ENCODE assay signal across 8 cellular contexts in genomic region chr19:10259162-10259905, GRCh38. TPM values are rescaled to one million over a fixed set of nuclear protein-coding genes. Genes with fewer than 3 reads are reported as not detected.
DNase-seq lines count a peak whose midpoint lies in the region; ATAC-seq and TF ChIP-seq lines count a peak whose summit lies in the region.

No MANE protein-coding gene starts in this region.

- peaks cover 0 to 13% (median 2%) of the 10 kb centered on the region in 4 donors for H3K4me1 ChIP-seq in right lobe of liver

- TF ChIP-seq CTCF in AG04450 (IDR thresholded peaks at IDR 0.05; ENCODE audit: low read depth, low read length), result peak; percentile 77
- TF ChIP-seq CTCF in coronary artery (IDR thresholded peaks at IDR 0.05), result peak; percentile 50
- TF ChIP-seq CTCF in right lobe of liver (IDR thresholded peaks at IDR 0.05), result peak; percentile 48 to 70 (median 68)

- CTCF ChIA-PET in AG04450 (lab: Charles Lee), result interaction anchor here (0.6 to 6.6 kb wide), 43 partner anchors 9 to 168 kb away, joined by 3 to 188 read pairs (median 4); partner anchors contain the start of genes CDC37, DNMT1, ICAM1 and ICAM5

- no peaks in the 10 kb centered on the region for H3K27me3 ChIP-seq in AG04450 (ENCODE audit: control insufficient read depth, insufficient read depth, low read length)
- H3K27me3 ChIP-seq in H7 (ENCODE audit: control insufficient read depth, insufficient read depth, low read length), result no peaks in the 10 kb centered on the region
- no peaks in the 10 kb centered on the region for H3K27me3 ChIP-seq in right lobe of liver

- 28% methylated on average over 5 of the region's 32 CpGs for WGBS in right lobe of liver (ENCODE audit: insufficient coverage, low coverage, low lambda C conversion rate, missing lambda C conversion rate)

- H3K4me3 ChIP-seq in AG04450 (ENCODE audit: low read depth, low read length), result no peak overlapping the region
- H3K4me3 ChIP-seq in H7 (ENCODE audit: insufficient read depth, low read depth, low read length), result no peak overlapping the region
- H3K4me3 ChIP-seq in coronary artery, result no peak overlapping the region
- H3K4me3 ChIP-seq in right lobe of liver, result no peak overlapping the region

- DNase-seq in AG04450 (ENCODE audit: low read depth, low spot score), result peak; percentile 53
- DNase-seq in H7, result peak; percentile 93
- DNase-seq in NCI-H524 (lab: John Stamatoyannopoulos, UW), result peak; percentile 80 to 85
- peak; percentile 98 for DNase-seq in activated CD4-positive, alpha-beta T cell treated with anti-CD3 and anti-CD28 coated beads for 48 hours
- DNase-seq in coronary artery (ENCODE audit: low spot score), result no peak
- DNase-seq in right lobe of liver, result peak; percentile 76 to 83 (median 81)
- peak; percentile 73 to 89 (median 84) for DNase-seq in stimulated activated CD4-positive, alpha-beta T cell treated with anti-CD3 and anti-CD28 coated beads, TNF-alpha, amount 100 ng/mL, for 4 hours (ENCODE audit: low read depth in 3 of 3)

- no peak for TF ChIP-seq POLR2A in right lobe of liver (IDR thresholded peaks at IDR 0.05)

- peaks cover 22% of the 10 kb centered on the region for H3K36me3 ChIP-seq in H7 (replicated peaks; ENCODE audit: control insufficient read depth, insufficient read depth, low read length)
- peaks cover 0 to 30% (median 15%) of the 10 kb centered on the region in 4 donors for H3K36me3 ChIP-seq in right lobe of liver

- H3K27ac ChIP-seq in AG04450 (ENCODE audit: low read depth, low read length) (no peak overlapping the region), coronary artery (no peak overlapping the region), right lobe of liver (no peak overlapping the region)

- intact Hi-C loops in right lobe of liver (cut with DNase I), result loop anchor here (5.0 to 10.0 kb wide), 2 partner anchors 75 to 133 kb away; no protein-coding TSS in a partner anchor

- ATAC-seq in right lobe of liver, result peak; percentile 58 to 74 (median 67)
- no peak for ATAC-seq in HG03139 (IDR thresholded peaks at IDR 0.05; ENCODE audit: unreplicated experiment)

- POLR2A ChIA-PET in AG04450 (lab: Yijun Ruan, JAX), result interaction anchor here (0.6 to 2.0 kb wide), 11 partner anchors 12 to 169 kb away, joined by 3 to 18 read pairs (median 4); partner anchors contain the start of genes CDC37, ICAM1, RAVER1 and S1PR2

- H3K9me3 ChIP-seq in AG04450 (ENCODE audit: control insufficient read depth, insufficient read depth, low read length) (peaks cover 4% of the 10 kb centered on the region; the same call in 1 of the 2 replicates), right lobe of liver (no peaks in the 10 kb centered on the region)

RNA-seq across cellular contexts. Expression of gene MRPL4, which starts 7.3 kb away (rescaled TPM):
- 28.5 and 41.4 TPM in 2 replicates for polyA plus RNA-seq in AG04450 (2011; rRNA removed)
- 14.1 and 20.6 TPM in 2 replicates for polyA minus RNA-seq in AG04450 (2011; rRNA and poly(A)+ RNA removed)
- 148 and 174 TPM in 2 replicates for total RNA-seq in H7 (2014; rRNA removed; shearing (Covaris generic))
- total RNA-seq in right lobe of liver, result 100 to 1,000 TPM in 1 of 6 experiments, 10 to 100 TPM in 5; 33.7 to 109 (median 38.2) TPM

RNA-seq across cellular contexts. Expression of gene ICAM1, which starts 11.6 kb away (rescaled TPM):
- 40.4 and 57.0 TPM in 2 replicates for polyA plus RNA-seq in AG04450 (2011; rRNA removed)
- polyA minus RNA-seq in AG04450 (2011; rRNA and poly(A)+ RNA removed), result 35.9 and 50.3 TPM in 2 replicates
- 2.8 and 6.1 TPM in 2 replicates for total RNA-seq in H7 (2014; rRNA removed; shearing (Covaris generic))
- total RNA-seq in right lobe of liver, result 100 to 1,000 TPM in 1 of 6 experiments, 10 to 100 TPM in 4, 1 to 10 TPM in 1; 4.6 to 186 (median 38.5) TPM

RNA-seq across cellular contexts. Expression of gene ICAM4, which starts 27.4 kb away (rescaled TPM):
- 2.5 and 3.3 TPM in 2 replicates for polyA plus RNA-seq in AG04450 (2011; rRNA removed)
- 0.61 and 1.6 TPM in 2 replicates for polyA minus RNA-seq in AG04450 (2011; rRNA and poly(A)+ RNA removed)
- 1.7 and 2.4 TPM in 2 replicates for total RNA-seq in H7 (2014; rRNA removed; shearing (Covaris generic))
- 1 to 10 TPM in 1 of 6 experiments, under 1 TPM in 2, not detected in 3; 0.62 to 1.6 (median 0.80) TPM for total RNA-seq in right lobe of liver

RNA-seq across cellular contexts. Expression of gene S1PR2, which starts 28.2 kb away (rescaled TPM):
- 19.7 and 25.1 TPM in 2 replicates for polyA plus RNA-seq in AG04450 (2011; rRNA removed)
- 78.7 and 106 TPM in 2 replicates for polyA minus RNA-seq in AG04450 (2011; rRNA and poly(A)+ RNA removed)
- total RNA-seq in H7 (2014; rRNA removed; shearing (Covaris generic)), result 7.4 and 8.9 TPM in 2 replicates
- 1 to 10 TPM; 1.7 to 6.6 (median 4.1) TPM for total RNA-seq in right lobe of liver

RNA-seq across cellular contexts. Expression of gene ICAM5, which starts 30.4 kb away (rescaled TPM):
- 3.8 and 5.3 TPM in 2 replicates for polyA plus RNA-seq in AG04450 (2011; rRNA removed)
- polyA minus RNA-seq in AG04450 (2011; rRNA and poly(A)+ RNA removed), result 1.0 and 1.1 TPM in 2 replicates
- 0.83 and 3.7 TPM in 2 replicates for total RNA-seq in H7 (2014; rRNA removed; shearing (Covaris generic))
- under 1 TPM in 3 of 6 experiments, not detected in 3; 0.06 to 0.27 (median 0.24) TPM for total RNA-seq in right lobe of liver
